9 cellular contexts compared by ENCODE assay signal in genomic region chr3:129592362-129593150, GRCh38.
DNase-seq lines count a peak whose midpoint lies in the region; ATAC-seq and TF ChIP-seq lines count a peak whose summit lies in the region.
"Had no signal": no experiment of that assay in that cellular context is flagged by ENCODE, and none has a peak within 500 bp of the region (broad histone marks: within the 10 kb centered on the region; RNA-seq: fewer than 3 reads in every experiment).

No MANE protein-coding gene starts in this region.

- no peak for TF ChIP-seq CTCF in WERI-Rb-1 (IDR thresholded peaks at IDR 0.05; ENCODE audit: low read depth, low read length)

- H3K9ac ChIP-seq in rectal smooth muscle tissue (ENCODE audit: low read length): no peak overlapping the region

- ATAC-seq in GM19395 (IDR thresholded peaks at IDR 0.05; ENCODE audit: unreplicated experiment): no peak
- ATAC-seq in HG03442 (IDR thresholded peaks at IDR 0.05; ENCODE audit: unreplicated experiment): no peak

- H3K36me3 ChIP-seq in WERI-Rb-1 (no peaks in the 10 kb centered on the region), rectal smooth muscle tissue (ENCODE audit: control insufficient read depth, insufficient read depth, low read length) (no peaks in the 10 kb centered on the region)

- peak overlapping the region; percentile 84 for H3K27ac ChIP-seq in WERI-Rb-1
- peak overlapping the region; percentile 51 for H3K27ac ChIP-seq in rectal smooth muscle tissue (ENCODE audit: low read depth, low read length)
- H3K27ac ChIP-seq: epithelial cell of prostate had no signal

- H3K9me3 ChIP-seq in WERI-Rb-1 (ENCODE audit: severe bottlenecking): no peaks in the 10 kb centered on the region

- H3K4me3 ChIP-seq in WERI-Rb-1 (ENCODE audit: low read depth, low read length) (peak overlapping the region; percentile 32), rectal smooth muscle tissue (ENCODE audit: low read length) (no peak overlapping the region)

- DNase-seq in ELF-1 (ENCODE audit: low read depth, low spot score) (peak; percentile 51), WERI-Rb-1 (peak; percentile 91), hepatic stellate cell (ENCODE audit: low spot score) (peak; percentile 58), NCI-H446 treated with DMSO at 0.1 percent for 48 hours (lab: John Stamatoyannopoulos, UW) (no peak)
- no peak for DNase-seq in activated naive CD4-positive, alpha-beta T cell treated with Interleukin-2 at 50 U/mL for 16 hours

- H3K27me3 ChIP-seq in WERI-Rb-1 (ENCODE audit: insufficient read depth, low read depth, severe bottlenecking) (no peaks in the 10 kb centered on the region), rectal smooth muscle tissue (ENCODE audit: control insufficient read depth, insufficient read depth, low read length) (no peaks in the 10 kb centered on the region)

- H3K4me1 ChIP-seq in rectal smooth muscle tissue (ENCODE audit: control insufficient read depth, insufficient read depth, low read length): peaks cover 13% of the 10 kb centered on the region

Comparison
In these comparisons a context has a peak if more than half of its experiments do, and no peak if none do; other contexts are left out.
1. DNase-seq: peak in ELF-1 (single experiment), WERI-Rb-1 (single experiment) and hepatic stellate cell (single experiment); none in activated naive CD4-positive, alpha-beta T cell treated with Interleukin-2 at 50 U/mL for 16 hours (single experiment) and NCI-H446 treated with DMSO at 0.1 percent for 48 hours (single experiment).